29 cellular contexts compared by ENCODE assay signal in the genomic region with DNA sequence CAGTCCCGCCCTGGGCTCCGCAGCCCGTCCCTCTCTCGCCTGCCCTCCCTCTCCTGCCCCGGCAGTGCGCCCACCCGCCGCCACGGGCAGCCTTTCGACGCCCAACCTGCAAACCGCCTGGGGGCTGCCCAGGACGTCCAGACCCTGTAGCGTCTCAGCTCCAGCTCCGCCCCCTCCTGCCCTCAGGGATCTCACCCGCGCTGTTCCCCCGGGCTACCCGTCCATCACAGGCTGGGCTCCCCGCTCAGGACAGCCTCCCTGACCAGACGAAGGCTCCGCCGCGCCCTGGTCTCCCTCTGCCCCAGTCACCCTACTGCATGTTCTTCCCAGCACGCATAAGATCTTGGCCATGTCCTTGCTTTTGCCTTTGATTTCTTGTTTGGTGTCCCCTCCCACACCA. TPM values are rescaled to one million over a fixed set of nuclear protein-coding genes. Genes with fewer than 3 reads are reported as not detected.
DNase-seq lines count a peak whose midpoint lies in the region; ATAC-seq and TF ChIP-seq lines count a peak whose summit lies in the region.
"Had no signal": no experiment of that assay in that cellular context is flagged by ENCODE, and none has a peak within 500 bp of the region (broad histone marks: within the 10 kb centered on the region; RNA-seq: fewer than 3 reads in every experiment).

No MANE protein-coding gene starts in this region.

- H3F3A ChIP-seq in neural cell (ENCODE audit: insufficient read depth, low read length, poor library complexity, severe bottlenecking): no peaks in the 10 kb centered on the region

- H4K91ac ChIP-seq in H9 (ENCODE audit: insufficient read length, low read depth, low read length): no peak overlapping the region

- H3K79me2 ChIP-seq in H9 (ENCODE audit: insufficient read depth, low read length): no peaks in the 10 kb centered on the region
- H3K79me2 ChIP-seq in neural cell (replicated peaks; ENCODE audit: insufficient read depth, low read length): no peaks in the 10 kb centered on the region
- no peaks in the 10 kb centered on the region for H3K79me2 ChIP-seq in OCI-LY7 (ENCODE audit: insufficient read depth, low read depth, low read length)

- H3K4me3 ChIP-seq in dorsolateral prefrontal cortex: peak overlapping the region in 52 of 59 donors; percentile 28 to 74 (median 63)
- H3K4me3 ChIP-seq in neural cell (ENCODE audit: low read length): peak overlapping the region; percentile 78
- peak overlapping the region; percentile 48 for H3K4me3 ChIP-seq in suprapubic skin
- no peak overlapping the region for H3K4me3 ChIP-seq in OCI-LY7 (ENCODE audit: low read depth, low read length, poor library complexity, severe bottlenecking)

- H4K20me1 ChIP-seq in H9 (ENCODE audit: control insufficient read depth, insufficient read depth, insufficient read length) (no peaks in the 10 kb centered on the region), neural cell (ENCODE audit: insufficient read depth) (no peaks in the 10 kb centered on the region), OCI-LY7 (ENCODE audit: insufficient read depth, low read length) (no peaks in the 10 kb centered on the region)

- H2BK12ac ChIP-seq in H9 (ENCODE audit: insufficient read length, low read depth, low read length): no peak overlapping the region

- H2AFZ ChIP-seq in H9 (ENCODE audit: low read length): no peak overlapping the region
- H2AFZ ChIP-seq in neural cell (ENCODE audit: low read depth, low read length): no peak overlapping the region
- H2AFZ ChIP-seq in OCI-LY7 (ENCODE audit: low read length): no peak overlapping the region

- H4K5ac ChIP-seq in H9 (ENCODE audit: insufficient read length, low read depth, low read length): no peak overlapping the region

- H3K23me2 ChIP-seq in H9 (ENCODE audit: insufficient read length, low read depth, low read length, poor library complexity, severe bottlenecking): no peaks in the 10 kb centered on the region

- H3K18ac ChIP-seq in H9 (ENCODE audit: insufficient read length, low read depth, low read length): no peak overlapping the region

- no peak overlapping the region for H3K4ac ChIP-seq in H9 (ENCODE audit: low read depth, low read length)

- H3K4me2 ChIP-seq in H9 (ENCODE audit: insufficient read depth, insufficient read length, low read length) (no peak overlapping the region), neural cell (ENCODE audit: low read length) (no peak overlapping the region), OCI-LY7 (ENCODE audit: low read length) (no peak overlapping the region)

- H3T11ph ChIP-seq in H9 (ENCODE audit: low read length): no peak overlapping the region

- no peak overlapping the region for H2AK5ac ChIP-seq in H9 (ENCODE audit: insufficient read length, low read length)

- no peak overlapping the region for H2BK120ac ChIP-seq in H9 (ENCODE audit: low read depth, low read length, poor library complexity, severe bottlenecking)

- H3K9me3 ChIP-seq in H9 (ENCODE audit: control insufficient read depth, low read depth, low read length) (no peaks in the 10 kb centered on the region), neural cell (ENCODE audit: low read length) (no peaks in the 10 kb centered on the region), suprapubic skin (no peaks in the 10 kb centered on the region), OCI-LY7 (ENCODE audit: low read length) (no peaks in the 10 kb centered on the region)
- H3K9me3 ChIP-seq: esophagus squamous epithelium, gastrocnemius medialis, HAP-1, neutrophil had no signal

- no peak overlapping the region for H3K27ac Mint-ChIP-seq in H9
- H3K27ac Mint-ChIP-seq: activated naive CD8-positive, alpha-beta T cell treated with anti-CD3 and anti-CD28 coated beads for 36 hours; CD14-positive monocyte had no signal

- TF ChIP-seq POLR2A in suprapubic skin (IDR thresholded peaks at IDR 0.05): no peak

- H3K4me1 ChIP-seq in H9 (ENCODE audit: insufficient read depth, low read length): no peaks in the 10 kb centered on the region
- peaks cover 14% of the 10 kb centered on the region for H3K4me1 ChIP-seq in suprapubic skin
- H3K4me1 ChIP-seq in OCI-LY7 (ENCODE audit: insufficient read depth, low read length, poor library complexity, severe bottlenecking): no peaks in the 10 kb centered on the region
- H3K4me1 ChIP-seq: gastrocnemius medialis had no signal

- H3K4me3 Mint-ChIP-seq in H9: peak overlapping the region; percentile 52 to 60; a peak in 3 of 5 replicates

- no peaks in the 10 kb centered on the region for H3K79me1 ChIP-seq in H9 (ENCODE audit: insufficient read depth, low read depth, low read length, poor library complexity, severe bottlenecking)

- H3K4me1 Mint-ChIP-seq in H9: peaks cover 8 to 9% of the 10 kb centered on the region in 2 experiments; a peak in 3 of 4 replicates

- TF ChIP-seq EP300 in neural cell (conservative IDR thresholded peaks at IDR 0.05; ENCODE audit: poor library complexity, severe bottlenecking): no peak
- no peak for TF ChIP-seq EP300 in suprapubic skin (IDR thresholded peaks at IDR 0.05)

- H3K36me3 ChIP-seq in neural cell (ENCODE audit: insufficient read depth, low read length) (no peaks in the 10 kb centered on the region), suprapubic skin (no peaks in the 10 kb centered on the region), OCI-LY7 (ENCODE audit: insufficient read depth, low read length) (no peaks in the 10 kb centered on the region)
- H3K36me3 ChIP-seq: esophagus squamous epithelium, gastrocnemius medialis, HAP-1, neutrophil had no signal

- H3K27me3 ChIP-seq in H9 (ENCODE audit: insufficient read depth, low read length): peaks cover 7% of the 10 kb centered on the region; the same call in 1 of the 2 replicates
- H3K27me3 ChIP-seq in dorsolateral prefrontal cortex: peaks cover 0 to 2% (median 0%) of the 10 kb centered on the region in 45 donors
- H3K27me3 ChIP-seq in neural cell (ENCODE audit: insufficient read depth, low read depth, low read length): no peaks in the 10 kb centered on the region
- peaks cover 24% of the 10 kb centered on the region for H3K27me3 ChIP-seq in suprapubic skin

- POLR2A ChIA-PET in OCI-LY7 (lab: Charles Lee): no interaction called here

- H2BK20ac ChIP-seq in H9 (ENCODE audit: low read depth, low read length, poor library complexity, severe bottlenecking): no peak overlapping the region

- no peak overlapping the region for H3K9ac ChIP-seq in H9 (ENCODE audit: extremely low read depth, insufficient read length, low read length)
- no peak overlapping the region for H3K9ac ChIP-seq in neural cell (ENCODE audit: low read length)

- H3K36me3 Mint-ChIP-seq in H9 (ENCODE audit: insufficient read depth in 1 of 3, low read depth in 3 of 3): no peaks in the 10 kb centered on the region; a peak in 1 of 7 replicates

- no CpG with 5 or more reads among the region's 25 CpGs for WGBS in H9 (ENCODE audit: extremely low coverage, insufficient read length, low lambda C conversion rate)
- 42% methylated on average over 25 of the region's 25 CpGs for WGBS in suprapubic skin

- H3K27ac ChIP-seq in H9 (ENCODE audit: insufficient read length, low read depth, low read length): no peak overlapping the region
- H3K27ac ChIP-seq in dorsolateral prefrontal cortex: peak overlapping the region in 32 of 59 donors; percentile 3 to 82 (median 48)
- H3K27ac ChIP-seq in neural cell (ENCODE audit: low read length): no peak overlapping the region
- no peak overlapping the region for H3K27ac ChIP-seq in suprapubic skin
- no peak overlapping the region for H3K27ac ChIP-seq in OCI-LY7 (ENCODE audit: low read depth, low read length, poor library complexity, severe bottlenecking)
- H3K27ac ChIP-seq: esophagus squamous epithelium, gastrocnemius medialis, HL-60, neutrophil had no signal

- 0 out of 5 replicates have a peak, but pooled peaks cover 0 to 4% of the 10 kb centered on the region in 2 experiments for H3K9me3 Mint-ChIP-seq in H9
- H3K9me3 Mint-ChIP-seq: activated naive CD8-positive, alpha-beta T cell treated with anti-CD3 and anti-CD28 coated beads for 36 hours; effector memory CD8-positive, alpha-beta T cell had no signal

- no peak overlapping the region for H3K23ac ChIP-seq in H9 (ENCODE audit: insufficient read length, low read depth, low read length)

- no peak for TF ChIP-seq RAD21 in neural cell (conservative IDR thresholded peaks at IDR 0.05)

- CTCF ChIA-PET in OCI-LY7 (lab: Charles Lee; ENCODE audit: unreplicated experiment): no interaction called here

- peaks cover 34% of the 10 kb centered on the region for H3K27me3 Mint-ChIP-seq in H9 (ENCODE audit: low read depth)

- intact Hi-C loops in dorsolateral prefrontal cortex (cut with DNase I): loop anchor here in 1 of 2 donors (5.0 to 10.0 kb wide), 2 partner anchors 77 to 80 kb away; no protein-coding TSS in a partner anchor
- intact Hi-C loops in OCI-LY7 (cut with micrococcal nuclease; ENCODE audit: unreplicated experiment): no loop called here

- DNase-seq in H9: peak; percentile 65
- DNase-seq in dorsolateral prefrontal cortex: peak in 1 of 10 donors; percentile 49
- DNase-seq in suprapubic skin (ENCODE audit: low spot score in 2 of 2): no peak
- DNase-seq in omental fat pad (ENCODE audit: low spot score): no peak
- DNase-seq in NCI-H226: no peak
- no peak for DNase-seq in OCI-LY7 (ENCODE audit: low spot score)
- no peak for DNase-seq in NK-92 (lab: John Stamatoyannopoulos, UW; ENCODE audit: unreplicated experiment)
- DNase-seq: activated CD4-positive, alpha-beta T cell treated with anti-CD3 and anti-CD28 coated beads, Interleukin-2, amount 50 U/mL, for 48 hours; activated CD4-positive, CD25-positive, alpha-beta regulatory T cell; activated CD8-positive, alpha-beta memory T cell treated with anti-CD3 and anti-CD28 coated beads, Interleukin-2, amount 50 U/mL, for 4 hours; activated naive CD8-positive, alpha-beta T cell treated with anti-CD3 and anti-CD28 coated beads for 36 hours; effector memory CD8-positive, alpha-beta T cell; esophagus squamous epithelium; gastrocnemius medialis; islet precursor cell; NCI-H1092; NCI-H2029 treated with DMSO at 0.1 percent for 48 hours; NCI-H345; OCI-M1; stimulated activated CD4-positive, alpha-beta T cell treated with anti-CD3 and anti-CD28 coated beads, Interleukin-4, amount 100 ng/mL, for 24 hours; stimulated activated naive CD4-positive, alpha-beta T cell; T1000 had no signal

- no peak overlapping the region for H4K8ac ChIP-seq in H9 (replicated peaks; ENCODE audit: insufficient read length, low read depth, low read length)

- ATAC-seq in omental fat pad (ENCODE audit: low FRiP score): no peak
- ATAC-seq: effector memory CD8-positive, alpha-beta T cell; gastrocnemius medialis; Right ventricle myocardium inferior had no signal

- no peaks in the 10 kb centered on the region for H3K9me2 ChIP-seq in neural cell (ENCODE audit: insufficient read depth, low read length)
- no peaks in the 10 kb centered on the region for H3K9me2 ChIP-seq in OCI-LY7 (ENCODE audit: insufficient read depth, low read length)

- TF ChIP-seq CTCF in H9 (conservative IDR thresholded peaks at IDR 0.05) (no peak), dorsolateral prefrontal cortex (IDR thresholded peaks at IDR 0.05 in 54 of 56, conservative IDR thresholded peaks at IDR 0.05 in 2 of 56; ENCODE audit: low read depth in 1 of 56, partially characterized antibody in 56 of 56) (no peak), neural cell (IDR thresholded peaks at IDR 0.05; ENCODE audit: poor library complexity, severe bottlenecking) (no peak), suprapubic skin (IDR thresholded peaks at IDR 0.05) (no peak), omental fat pad (IDR thresholded peaks at IDR 0.05) (no peak), OCI-LY7 (conservative IDR thresholded peaks at IDR 0.05; ENCODE audit: low read length) (no peak)

- BruUV-seq in OCI-LY7 (replicated peaks; lab: Mats Ljungman, UMichigan): no TSS peak

- H3K56ac ChIP-seq in H9 (ENCODE audit: insufficient read length, low read depth, low read length): no peak overlapping the region

- no peak overlapping the region for H2BK15ac ChIP-seq in H9 (ENCODE audit: low read depth, low read length)

- H2BK5ac ChIP-seq in H9 (ENCODE audit: insufficient read length, low read length): no peak overlapping the region

- no peak overlapping the region for H3K14ac ChIP-seq in H9 (ENCODE audit: insufficient read depth, low read length)

RNA-seq across cellular contexts. Expression of gene RASGEF1C, which starts 1.4 kb away (rescaled TPM):
- total RNA-seq in H9 (2021) (0.83 and 0.90 TPM in 2 replicates), dorsolateral prefrontal cortex (10 to 100 TPM in 84 of 120 experiments, 1 to 10 TPM in 36; 6.8 to 16.9 (median 11.4) TPM), suprapubic skin (under 1 TPM; 0.64 to 0.89 (median 0.81) TPM), omental fat pad (1 to 10 TPM in 1 of 4 donors, under 1 TPM in 1, not detected in 2; 0.37 to 8.5 TPM), OCI-LY7 (2022) (not detected in 2 replicates)
- 1.6 and 5.3 TPM in 2 replicates for polyA plus RNA-seq in neural cell
- 3.7 and 5.0 TPM in 2 replicates for polyA minus RNA-seq in neural cell
- total RNA-seq in OCI-LY7 (2014; rRNA removed; shearing (Covaris generic)): not detected in 2 replicates
- total RNA-seq: activated naive CD8-positive, alpha-beta T cell treated with anti-CD3 and anti-CD28 coated beads for 36 hours; gastrocnemius medialis; renal cortical epithelial cell had no signal
- polyA plus RNA-seq: CD14-positive monocyte had no signal

Comparison
In these comparisons a context has a peak if more than half of its experiments do, and no peak if none do; other contexts are left out.
1. H3K27ac ChIP-seq: peak in dorsolateral prefrontal cortex (32 of 59); none in H9 (single experiment), neural cell (single experiment), suprapubic skin (single experiment) and OCI-LY7 (single experiment).